In the genomic region with DNA sequence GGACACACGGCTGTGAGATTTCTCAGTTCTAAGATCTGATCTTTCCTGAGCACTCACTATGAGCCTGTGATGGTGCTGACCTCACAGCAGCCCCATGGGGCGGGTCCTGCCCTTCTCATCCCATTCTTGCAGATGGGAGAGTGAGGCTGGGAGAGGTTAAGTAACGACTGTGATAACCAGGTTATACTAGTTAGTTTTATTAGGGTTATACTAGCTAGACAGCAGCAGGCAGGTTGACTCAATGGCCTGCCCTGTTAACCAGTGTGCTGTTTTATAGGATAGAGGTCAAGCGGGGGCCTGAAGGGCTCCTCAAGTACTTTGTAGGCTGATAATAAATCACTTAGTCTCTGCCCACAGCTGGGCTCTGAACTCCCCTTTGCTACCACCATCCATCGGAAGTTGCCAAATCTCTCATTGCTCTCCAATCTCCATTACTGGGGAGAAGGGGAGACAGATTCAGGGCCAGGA, we compare ENCODE assay signal across 1 cellular context.
TF ChIP-seq lines count a peak whose summit lies in the region.

No MANE protein-coding gene starts in this region.

TF ChIP-seq in GM23338, 12 proteins besides CTCF, POLR2A, EP300 and RAD21:
- TF ChIP-seq ZNF462 (CRISPR knock-in tag; IDR thresholded peaks at IDR 0.05) (no peak), POLR2AphosphoS5 (IDR thresholded peaks at IDR 0.05; ENCODE audit: low read depth) (no peak), EZH2 (IDR thresholded peaks at IDR 0.05; ENCODE audit: low read depth, unreplicated experiment) (no peak), ZNF331 (CRISPR knock-in tag; IDR thresholded peaks at IDR 0.05; ENCODE audit: low read depth) (no peak), NANOG (IDR thresholded peaks at IDR 0.05; ENCODE audit: borderline replicate concordance) (no peak), CREB1 (CRISPR knock-in tag; IDR thresholded peaks at IDR 0.05; ENCODE audit: low read depth) (no peak), ZNF114 (CRISPR knock-in tag; IDR thresholded peaks at IDR 0.05) (no peak), STAT1 (IDR thresholded peaks at IDR 0.05; ENCODE audit: unreplicated experiment) (no peak), REST (IDR thresholded peaks at IDR 0.05; ENCODE audit: unreplicated experiment) (no peak), JUNB (IDR thresholded peaks at IDR 0.05; ENCODE audit: unreplicated experiment) (no peak), ETS1 (IDR thresholded peaks at IDR 0.05) (no peak), EZH2phosphoT487 (IDR thresholded peaks at IDR 0.05; ENCODE audit: unreplicated experiment) (no peak)
